In the genomic region with DNA sequence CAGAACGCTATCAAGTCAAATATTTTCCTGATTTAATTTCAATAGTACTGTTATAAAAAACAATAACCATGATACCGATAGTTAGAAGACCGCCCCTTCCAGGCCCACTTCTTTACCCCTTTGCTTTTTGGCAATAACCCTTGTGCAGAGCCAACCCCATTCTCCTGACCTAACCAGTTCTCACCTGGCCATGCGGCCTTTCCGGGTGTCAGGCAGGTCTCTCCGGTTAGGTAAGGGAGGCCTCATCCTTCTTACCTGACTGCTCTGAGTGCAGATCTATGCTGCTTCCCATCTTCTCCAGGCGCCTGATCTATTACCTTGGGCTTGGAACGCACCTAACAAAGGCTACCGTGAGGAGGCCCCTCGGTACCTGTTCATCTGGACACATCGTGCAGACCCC, we compare ENCODE assay signal across 22 cellular contexts. TPM values are rescaled to one million over a fixed set of nuclear protein-coding genes. Genes with fewer than 3 reads are reported as not detected.
DNase-seq lines count a peak whose midpoint lies in the region; ATAC-seq, FAIRE-seq and TF ChIP-seq lines count a peak whose summit lies in the region.
"Had no signal": no experiment of that assay in that cellular context is flagged by ENCODE, and none has a peak within 500 bp of the region (broad histone marks: within the 10 kb centered on the region; RNA-seq: fewer than 3 reads in every experiment).

No MANE protein-coding gene starts in this region.

- H3K9me3 Mint-ChIP-seq in type B pancreatic cell, result no peaks in the 10 kb centered on the region
- H3K9me3 Mint-ChIP-seq: activated CD8-positive, alpha-beta T cell treated with anti-CD3 and anti-CD28 coated beads for 36 hours; activated naive CD8-positive, alpha-beta T cell treated with anti-CD3 and anti-CD28 coated beads, Interleukin-2, amount 10 ng/mL, durations not matched to agents 7 days and 5 days; activated T-cell treated with anti-CD3 and anti-CD28 coated beads, Interleukin-2, amount 50 U/mL, for 72 hours; IgD-negative memory B cell had no signal

- WGBS in mammary epithelial cell (ENCODE audit: low coverage, missing lambda C conversion rate), result 82% methylated on average over 7 of the region's 11 CpGs

- TF ChIP-seq POLR2A in breast epithelium (IDR thresholded peaks at IDR 0.05) (no peak), erythroblast (IDR thresholded peaks at IDR 0.05; ENCODE audit: low read length) (no peak)

- TF ChIP-seq CTCF in breast epithelium (IDR thresholded peaks at IDR 0.05) (no peak), mammary epithelial cell (conservative IDR thresholded peaks at IDR 0.05 in 1 of 2, IDR thresholded peaks at IDR 0.05 in 1 of 2; ENCODE audit: extremely low read depth in 1 of 2, insufficient read depth in 1 of 2, low read depth in 1 of 2, low read length in 2 of 2) (no peak), mucosa of descending colon (IDR thresholded peaks at IDR 0.05) (no peak), type B pancreatic cell (conservative IDR thresholded peaks at IDR 0.05) (no peak)

- no peaks in the 10 kb centered on the region for H3K27me3 Mint-ChIP-seq in type B pancreatic cell
- H3K27me3 Mint-ChIP-seq: activated CD8-positive, alpha-beta T cell treated with anti-CD3 and anti-CD28 coated beads for 36 hours; activated naive CD8-positive, alpha-beta T cell treated with anti-CD3 and anti-CD28 coated beads, Interleukin-2, amount 10 ng/mL, durations not matched to agents 7 days and 5 days had no signal

- H3K9me3 ChIP-seq in breast epithelium, result no peaks in the 10 kb centered on the region
- no peaks in the 10 kb centered on the region for H3K9me3 ChIP-seq in mammary epithelial cell (replicated peaks; ENCODE audit: insufficient read depth, low read length)
- H3K9me3 ChIP-seq in duodenal mucosa (ENCODE audit: control insufficient read depth in 1 of 2, low read length in 2 of 2), result no peaks in the 10 kb centered on the region
- H3K9me3 ChIP-seq in mucosa of descending colon, result no peaks in the 10 kb centered on the region

- H3K36me3 ChIP-seq in breast epithelium (no peaks in the 10 kb centered on the region), mammary epithelial cell (ENCODE audit: insufficient read depth, low read length) (no peaks in the 10 kb centered on the region), duodenal mucosa (ENCODE audit: control insufficient read depth in 1 of 2, insufficient read depth in 2 of 2, low read length in 2 of 2) (no peaks in the 10 kb centered on the region), mucosa of descending colon (ENCODE audit: low read depth) (no peaks in the 10 kb centered on the region)

- CTCF ChIA-PET in mammary epithelial cell (lab: Charles Lee; ENCODE audit: low non-redundant PET), result no interaction called here

- DNase-seq in breast epithelium (ENCODE audit: low spot score in 2 of 2) (peak in 1 of 2 donors; percentile 65), mammary epithelial cell (no peak), mucosa of descending colon (peak in 1 of 3 donors; percentile 46), type B pancreatic cell (ENCODE audit: extremely low spot score, unreplicated experiment) (no peak), HTR-8/SVneo (ENCODE audit: insufficient read length, low spot score) (no peak), erythroblast (lab: John Stamatoyannopoulos, UW) (no peak)
- DNase-seq: 8988T; activated CD8-positive, alpha-beta T cell treated with anti-CD3 and anti-CD28 coated beads for 36 hours; activated naive CD8-positive, alpha-beta T cell treated with anti-CD3 and anti-CD28 coated beads, Interleukin-2, amount 10 ng/mL, durations not matched to agents 7 days and 5 days; activated T-cell treated with anti-CD3 and anti-CD28 coated beads, Interleukin-2, amount 50 U/mL, for 72 hours; caudate nucleus; DMS53; effector memory CD4-positive, alpha-beta T cell; GOT3; NCI-H1048; NCI-H2081 treated with DMSO at 0.1 percent for 48 hours; NCI-H524; stimulated activated CD4-positive, alpha-beta T cell treated with anti-CD3 and anti-CD28 coated beads, Interleukin-1b, Interleukin-23, amount 100 ng/mL, for 48 hours; substantia nigra had no signal

- H3K9ac ChIP-seq in mammary epithelial cell (ENCODE audit: insufficient read depth, low read length), result no peak overlapping the region
- H3K9ac ChIP-seq in duodenal mucosa (ENCODE audit: low read depth in 1 of 2, low read length in 2 of 2), result peak overlapping the region in 1 of 2 donors; percentile 45

- intact Hi-C loops in breast epithelium (cut with DNase I; ENCODE audit: low total_unique reads), result no loop called here
- intact Hi-C loops in mammary epithelial cell (cut with micrococcal nuclease), result no loop called here
- intact Hi-C loops in mucosa of descending colon (cut with DNase I, micrococcal nuclease), result no loop called here

- peak; percentile 13 for ATAC-seq in mucosa of descending colon
- ATAC-seq in GM21786 (IDR thresholded peaks at IDR 0.05; ENCODE audit: unreplicated experiment), result no peak
- ATAC-seq: activated CD8-positive, alpha-beta T cell treated with anti-CD3 and anti-CD28 coated beads for 36 hours; activated T-cell treated with anti-CD3 and anti-CD28 coated beads, Interleukin-2, amount 50 U/mL, for 72 hours had no signal

- peaks cover 59% of the 10 kb centered on the region for H3K4me1 Mint-ChIP-seq in type B pancreatic cell (ENCODE audit: unreplicated experiment)

- H3K4me1 ChIP-seq in breast epithelium (peaks cover 11 to 29% of the 10 kb centered on the region in 2 donors), mammary epithelial cell (ENCODE audit: insufficient read depth, low read length) (peaks cover 21% of the 10 kb centered on the region), duodenal mucosa (ENCODE audit: control insufficient read depth in 1 of 2, insufficient read depth in 2 of 2, low read length in 2 of 2) (peaks cover 75 to 87% of the 10 kb centered on the region in 2 donors), mucosa of descending colon (ENCODE audit: low read depth) (peaks cover 81% of the 10 kb centered on the region)

- no peak overlapping the region for H3K4me2 ChIP-seq in mammary epithelial cell (ENCODE audit: insufficient read depth, low read depth, low read length)

- H2AFZ ChIP-seq in mammary epithelial cell (ENCODE audit: low read depth, low read length), result no peak overlapping the region

- BruUV-seq in mammary epithelial cell (replicated peaks; lab: Mats Ljungman, UMichigan), result no TSS peak

- H4K20me1 ChIP-seq in mammary epithelial cell (ENCODE audit: insufficient read depth, low read length), result no peaks in the 10 kb centered on the region

- H3K27ac Mint-ChIP-seq in type B pancreatic cell, result peak overlapping the region; percentile 77
- H3K27ac Mint-ChIP-seq: activated CD8-positive, alpha-beta T cell treated with anti-CD3 and anti-CD28 coated beads for 36 hours; activated naive CD8-positive, alpha-beta T cell treated with anti-CD3 and anti-CD28 coated beads, Interleukin-2, amount 10 ng/mL, durations not matched to agents 7 days and 5 days; activated T-cell treated with anti-CD3 and anti-CD28 coated beads, Interleukin-2, amount 50 U/mL, for 72 hours had no signal

- peak overlapping the region; percentile 93 to 98 for H3K27ac ChIP-seq in breast epithelium
- no peak overlapping the region for H3K27ac ChIP-seq in mammary epithelial cell (ENCODE audit: insufficient read depth, low read depth, low read length)
- peak overlapping the region; percentile 2 for H3K27ac ChIP-seq in duodenal mucosa (ENCODE audit: low read depth, low read length)

- in situ Hi-C loops in mammary epithelial cell (cut with MboI; ENCODE audit: low sequenced_read_pairs in 2 of 2), result no loop called here

- dilution Hi-C loops in mammary epithelial cell (cut with HindIII; ENCODE audit: low sequenced_read_pairs), result no loop called here

- H3K27me3 ChIP-seq in breast epithelium (no peaks in the 10 kb centered on the region), mammary epithelial cell (ENCODE audit: insufficient read depth, low read length) (no peaks in the 10 kb centered on the region), duodenal mucosa (ENCODE audit: control insufficient read depth in 1 of 2, insufficient read depth in 2 of 2, low read length in 2 of 2) (no peaks in the 10 kb centered on the region)

- H3K36me3 Mint-ChIP-seq in type B pancreatic cell, result peaks cover 9% of the 10 kb centered on the region
- H3K36me3 Mint-ChIP-seq: IgD-negative memory B cell had no signal

- H3K79me2 ChIP-seq in mammary epithelial cell (ENCODE audit: insufficient read depth, low read length), result peaks cover 94% of the 10 kb centered on the region

- no peak for FAIRE-seq in HTR-8/SVneo (lab: Jason Lieb, UNC)

- H3K4me3 ChIP-seq in breast epithelium (no peak overlapping the region), mammary epithelial cell (replicated peaks in 1 of 3; ENCODE audit: insufficient read depth in 1 of 3, low read depth in 2 of 3, low read length in 3 of 3) (no peak overlapping the region), duodenal mucosa (ENCODE audit: low read depth in 1 of 2, low read length in 2 of 2) (no peak overlapping the region), mucosa of descending colon (no peak overlapping the region)

- H3K4me3 Mint-ChIP-seq in type B pancreatic cell, result peak overlapping the region; percentile 72
- H3K4me3 Mint-ChIP-seq: activated CD8-positive, alpha-beta T cell treated with anti-CD3 and anti-CD28 coated beads for 36 hours; activated naive CD8-positive, alpha-beta T cell treated with anti-CD3 and anti-CD28 coated beads, Interleukin-2, amount 10 ng/mL, durations not matched to agents 7 days and 5 days; activated T-cell treated with anti-CD3 and anti-CD28 coated beads, Interleukin-2, amount 50 U/mL, for 72 hours; IgD-negative memory B cell had no signal

RNA-seq across cellular contexts. Expression of a gene that starts 26.6 kb away (rescaled TPM):
- total RNA-seq in breast epithelium, result 10 to 100 TPM; 34.4 to 63.7 (median 39.8) TPM
- total RNA-seq in mammary epithelial cell, result 10 to 100 TPM; 22.3 to 25.0 TPM
- polyA plus RNA-seq in mammary epithelial cell, result 5.9 TPM
- 16.3 TPM for polyA minus RNA-seq in mammary epithelial cell
- total RNA-seq in mucosa of descending colon, result 100 to 1,000 TPM in 1 of 3 donors, 10 to 100 TPM in 2; 61.4 to 103 (median 89.1) TPM
- 62.2 and 102 TPM in 2 replicates for total RNA-seq in type B pancreatic cell (ENCODE audit: low replicate concordance)
